ENCODE assay signal across 8 cellular contexts in the genomic region with DNA sequence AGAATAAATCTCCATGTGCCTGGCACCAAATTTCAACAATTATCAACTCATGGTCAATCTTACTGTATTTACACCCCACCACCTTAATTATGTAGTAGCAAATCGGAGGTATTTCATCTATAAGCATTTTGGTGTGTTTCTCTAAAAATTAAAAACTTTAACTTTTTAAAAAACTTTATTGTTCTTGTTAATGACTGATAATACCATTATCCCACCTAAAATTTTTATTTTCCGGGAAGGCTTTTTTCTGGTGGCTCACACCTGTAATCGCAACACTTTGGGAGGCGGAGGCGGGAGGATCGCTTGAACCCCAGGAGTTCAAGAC. TPM values are rescaled to one million over a fixed set of nuclear protein-coding genes. Genes with fewer than 3 reads are reported as not detected.
DNase-seq lines count a peak whose midpoint lies in the region; ATAC-seq and TF ChIP-seq lines count a peak whose summit lies in the region.

No MANE protein-coding gene starts in this region.

- DNase-seq in activated naive CD4-positive, alpha-beta T cell treated with anti-CD3 and anti-CD28 coated beads, Interleukin-2, amount 50 U/mL, for 72 hours (ENCODE audit: low spot score in 2 of 2): no peak
- DNase-seq in lower lobe of right lung (no peak), RPMI8226 (no peak), NCI-H510A (lab: John Stamatoyannopoulos, UW) (no peak), cortex of kidney (lab: John Stamatoyannopoulos, UW) (no peak), GM19240 (ENCODE audit: insufficient read length, low spot score) (no peak)

- no peaks in the 10 kb centered on the region for H3K9me3 Mint-ChIP-seq in activated naive CD4-positive, alpha-beta T cell treated with anti-CD3 and anti-CD28 coated beads, Interleukin-2, amount 50 U/mL, for 72 hours

- intact Hi-C loops in lower lobe of right lung (cut with DNase I): no loop called here

- H3K27me3 ChIP-seq in lower lobe of right lung (ENCODE audit: low read depth): no peaks in the 10 kb centered on the region

- TF ChIP-seq CTCF in 22Rv1 (IDR thresholded peaks at IDR 0.05) (no peak), lower lobe of right lung (IDR thresholded peaks at IDR 0.05) (no peak)

- peak overlapping the region; percentile 97 for H3K4me3 ChIP-seq in lower lobe of right lung

- peak overlapping the region; percentile 76 for H3K27ac ChIP-seq in 22Rv1
- H3K27ac ChIP-seq in lower lobe of right lung: peak overlapping the region; percentile 75

- peaks cover 12% of the 10 kb centered on the region for H3K4me1 ChIP-seq in lower lobe of right lung

- peaks cover 20% of the 10 kb centered on the region for H3K36me3 ChIP-seq in lower lobe of right lung

- peaks cover 2 to 13% of the 10 kb centered on the region in 2 donors for H3K36me3 Mint-ChIP-seq in activated naive CD4-positive, alpha-beta T cell treated with anti-CD3 and anti-CD28 coated beads, Interleukin-2, amount 50 U/mL, for 72 hours

- no peaks in the 10 kb centered on the region for H3K9me3 ChIP-seq in lower lobe of right lung

- ATAC-seq in GM21723 (IDR thresholded peaks at IDR 0.05; ENCODE audit: unreplicated experiment) (peak; percentile 16), lower lobe of right lung (no peak)
- no peak for ATAC-seq in activated naive CD4-positive, alpha-beta T cell treated with anti-CD3 and anti-CD28 coated beads, Interleukin-2, amount 50 U/mL, for 72 hours

- H3K27ac Mint-ChIP-seq in activated naive CD4-positive, alpha-beta T cell treated with anti-CD3 and anti-CD28 coated beads, Interleukin-2, amount 50 U/mL, for 72 hours: peak overlapping the region; percentile 90 to 93

RNA-seq across cellular contexts. Expression of a gene that starts 0.5 kb away (rescaled TPM):
- 10 to 100 TPM; 18.0 to 32.8 TPM for total RNA-seq in activated naive CD4-positive, alpha-beta T cell treated with anti-CD3 and anti-CD28 coated beads, Interleukin-2, amount 50 U/mL, for 72 hours
- total RNA-seq in lower lobe of right lung: 8.7 TPM

RNA-seq across cellular contexts. Expression of a gene that starts 24.4 kb away (rescaled TPM):
- 100 to 1,000 TPM; 137 to 162 TPM for total RNA-seq in activated naive CD4-positive, alpha-beta T cell treated with anti-CD3 and anti-CD28 coated beads, Interleukin-2, amount 50 U/mL, for 72 hours
- 72.0 TPM for total RNA-seq in lower lobe of right lung

RNA-seq across cellular contexts. Expression of a gene that starts 38.8 kb away (rescaled TPM):
- 100 to 1,000 TPM; 359 to 904 TPM for total RNA-seq in activated naive CD4-positive, alpha-beta T cell treated with anti-CD3 and anti-CD28 coated beads, Interleukin-2, amount 50 U/mL, for 72 hours
- 136 TPM for total RNA-seq in lower lobe of right lung
